Comparison of ENCODE assay signal across 10 cellular contexts in genomic region chr22:35480627-35481565, GRCh38. TPM values are rescaled to one million over a fixed set of nuclear protein-coding genes. Genes with fewer than 3 reads are reported as not detected.
DNase-seq lines count a peak whose midpoint lies in the region; ATAC-seq and TF ChIP-seq lines count a peak whose summit lies in the region.
"Had no signal": no experiment of that assay in that cellular context is flagged by ENCODE, and none has a peak within 500 bp of the region (broad histone marks: within the 10 kb centered on the region; RNA-seq: fewer than 3 reads in every experiment).

No MANE protein-coding gene starts in this region.

- no peak overlapping the region for H3K4me3 Mint-ChIP-seq in CD4-positive, alpha-beta memory T cell
- H3K4me3 Mint-ChIP-seq: activated T-helper 1 cell treated with anti-CD3 and anti-CD28 coated beads, Interleukin-12 subunit alpha, Interleukin-12 subunit beta, Interleukin-2, Interleukin-4 antibody, amounts not matched to agents 30 ng/mL and 10 ng/mL and 1 ng/mL, durations not matched to agents 14 hours and 24 hours and 36 hours had no signal

- no peaks in the 10 kb centered on the region for H3K27me3 ChIP-seq in PC-3 (ENCODE audit: low read length)
- no peaks in the 10 kb centered on the region for H3K27me3 ChIP-seq in gastroesophageal sphincter
- no peaks in the 10 kb centered on the region for H3K27me3 ChIP-seq in gastrocnemius medialis
- no peaks in the 10 kb centered on the region for H3K27me3 ChIP-seq in CD4-positive, alpha-beta memory T cell (ENCODE audit: insufficient read depth, low read length)
- no peaks in the 10 kb centered on the region for H3K27me3 ChIP-seq in ovary
- H3K27me3 ChIP-seq: dorsolateral prefrontal cortex had no signal

- H3F3A ChIP-seq in PC-3 (ENCODE audit: low read length, unreplicated experiment), result no peaks in the 10 kb centered on the region

- H3K27ac Mint-ChIP-seq in CD4-positive, alpha-beta memory T cell, result no peak overlapping the region
- H3K27ac Mint-ChIP-seq: activated T-helper 1 cell treated with anti-CD3 and anti-CD28 coated beads, Interleukin-12 subunit alpha, Interleukin-12 subunit beta, Interleukin-2, Interleukin-4 antibody, amounts not matched to agents 30 ng/mL and 10 ng/mL and 1 ng/mL, durations not matched to agents 14 hours and 24 hours and 36 hours had no signal

- H3K9ac ChIP-seq in PC-3 (ENCODE audit: low read length), result no peak overlapping the region

- no peak for TF ChIP-seq EP300 in gastroesophageal sphincter (IDR thresholded peaks at IDR 0.05)
- no peak for TF ChIP-seq EP300 in ovary (IDR thresholded peaks at IDR 0.05)

- peak overlapping the region; percentile 54 for H3K27ac ChIP-seq in PC-3 (ENCODE audit: low read length)
- peak overlapping the region; percentile 3 to 74 (median 72) for H3K27ac ChIP-seq in gastroesophageal sphincter
- peak overlapping the region; percentile 48 to 69 (median 61) for H3K27ac ChIP-seq in gastrocnemius medialis
- H3K27ac ChIP-seq in CD4-positive, alpha-beta memory T cell (ENCODE audit: low read depth, low read length), result no peak overlapping the region
- no peak overlapping the region for H3K27ac ChIP-seq in ovary

- ATAC-seq in PC-3, result no peak; the same call in 1 of the 2 replicates
- peak; percentile 9 for ATAC-seq in gastroesophageal sphincter
- peak; percentile 5 to 35 for ATAC-seq in gastrocnemius medialis
- ATAC-seq in GM19452 (IDR thresholded peaks at IDR 0.05; ENCODE audit: unreplicated experiment), result no peak

- no peak overlapping the region for H2AFZ ChIP-seq in PC-3 (ENCODE audit: low read length)

- in situ Hi-C loops in gastrocnemius medialis (cut with MboI; ENCODE audit: low sequenced_read_pairs in 4 of 4), result no loop called here

- H3K9me3 Mint-ChIP-seq in CD4-positive, alpha-beta memory T cell, result peaks cover 0 to 4% (median 0%) of the 10 kb centered on the region in 8 donors
- H3K9me3 Mint-ChIP-seq: activated T-helper 1 cell treated with anti-CD3 and anti-CD28 coated beads, Interleukin-12 subunit alpha, Interleukin-12 subunit beta, Interleukin-2, Interleukin-4 antibody, amounts not matched to agents 30 ng/mL and 10 ng/mL and 1 ng/mL, durations not matched to agents 14 hours and 24 hours and 36 hours had no signal

- DNase-seq in CMK (ENCODE audit: low read depth) (peak; percentile 18), PC-3 (peak; percentile 37), gastrocnemius medialis (no peak), GM19238 (ENCODE audit: insufficient read length, low spot score) (no peak), ovary (no peak)
- no peak for DNase-seq in CD4-positive, alpha-beta memory T cell

- POLR2A ChIA-PET in PC-3 (lab: Charles Lee; ENCODE audit: unreplicated experiment), result no interaction called here
- POLR2A ChIA-PET in CD4-positive, alpha-beta memory T cell (lab: Charles Lee; ENCODE audit: partially characterized antibody), result no interaction called here

- intact Hi-C loops in PC-3 (cut with micrococcal nuclease) (no loop called here), gastrocnemius medialis (cut with DNase I; ENCODE audit: low total_unique reads) (no loop called here), ovary (cut with DNase I) (no loop called here)
- intact Hi-C loops in CD4-positive, alpha-beta memory T cell (cut with micrococcal nuclease), result no loop called here

- TF ChIP-seq CTCF in PC-3 (conservative IDR thresholded peaks at IDR 0.05; ENCODE audit: low read depth, low read length) (no peak), gastroesophageal sphincter (IDR thresholded peaks at IDR 0.05) (peak in 2 of 4 experiments; percentile 10 to 30), gastrocnemius medialis (IDR thresholded peaks at IDR 0.05 in 4 of 5, conservative IDR thresholded peaks at IDR 0.05 in 1 of 5) (no peak), ovary (IDR thresholded peaks at IDR 0.05) (no peak)

- no TSS peak for BruUV-seq in PC-3 (replicated peaks; lab: Mats Ljungman, UMichigan)

- H3K79me2 ChIP-seq in PC-3 (ENCODE audit: low read length), result no peaks in the 10 kb centered on the region

- WGBS in gastroesophageal sphincter (ENCODE audit: low coverage in 1 of 2), 2 donors, result 69 to 70% methylated on average over 6 to 12 of the region's 22 CpGs
- WGBS in ovary, 3 donors, result 57 to 63% (median 63%) methylated on average over 22 of the region's 22 CpGs

- TF ChIP-seq POLR2A in gastroesophageal sphincter (IDR thresholded peaks at IDR 0.05) (no peak), gastrocnemius medialis (IDR thresholded peaks at IDR 0.05) (no peak), ovary (IDR thresholded peaks at IDR 0.05) (no peak)

- no peaks in the 10 kb centered on the region for H3K9me2 ChIP-seq in PC-3 (replicated peaks; ENCODE audit: low read length)

- H3K4me1 ChIP-seq in PC-3 (ENCODE audit: insufficient read depth, low read length) (peaks cover 36% of the 10 kb centered on the region), gastroesophageal sphincter (peaks cover 3 to 47% (median 21%) of the 10 kb centered on the region in 3 donors), gastrocnemius medialis (peaks cover 17 to 28% of the 10 kb centered on the region in 2 donors), ovary (ENCODE audit: insufficient read depth) (peaks cover 8% of the 10 kb centered on the region)
- H3K4me1 ChIP-seq in CD4-positive, alpha-beta memory T cell (ENCODE audit: insufficient read depth, low read length), result no peaks in the 10 kb centered on the region

- H3K36me3 ChIP-seq in PC-3 (ENCODE audit: low read depth, low read length) (no peaks in the 10 kb centered on the region), gastroesophageal sphincter (no peaks in the 10 kb centered on the region), gastrocnemius medialis (no peaks in the 10 kb centered on the region), ovary (no peaks in the 10 kb centered on the region)
- no peaks in the 10 kb centered on the region for H3K36me3 ChIP-seq in CD4-positive, alpha-beta memory T cell (ENCODE audit: insufficient read depth, low read length)

- H3K4me1 Mint-ChIP-seq in CD4-positive, alpha-beta memory T cell, result peaks cover 0 to 4% (median 3%) of the 10 kb centered on the region in 4 donors

- no peaks in the 10 kb centered on the region for H4K20me1 ChIP-seq in PC-3 (ENCODE audit: low read length)

- H3K9me3 ChIP-seq in PC-3 (ENCODE audit: low read length) (no peaks in the 10 kb centered on the region), gastroesophageal sphincter (no peaks in the 10 kb centered on the region), gastrocnemius medialis (no peaks in the 10 kb centered on the region), ovary (no peaks in the 10 kb centered on the region)
- no peaks in the 10 kb centered on the region for H3K9me3 ChIP-seq in CD4-positive, alpha-beta memory T cell (ENCODE audit: control insufficient read depth in 1 of 2, low read length in 2 of 2)

- H3K4me3 ChIP-seq in PC-3 (ENCODE audit: low read length), result no peak overlapping the region
- H3K4me3 ChIP-seq in gastroesophageal sphincter, result no peak overlapping the region
- peak overlapping the region in 1 of 4 donors; percentile 21 for H3K4me3 ChIP-seq in gastrocnemius medialis
- no peak overlapping the region for H3K4me3 ChIP-seq in CD4-positive, alpha-beta memory T cell (ENCODE audit: low read length in 2 of 2)
- no peak overlapping the region for H3K4me3 ChIP-seq in ovary

- peaks cover 33 to 35% of the 10 kb centered on the region in 2 donors for H3K27me3 Mint-ChIP-seq in CD4-positive, alpha-beta memory T cell

- no peaks in the 10 kb centered on the region for H3K36me3 Mint-ChIP-seq in CD4-positive, alpha-beta memory T cell

- H3K4me2 ChIP-seq in PC-3 (ENCODE audit: low read length), result 0 out of 2 replicates have a peak overlapping the region, but pooled peaks have one; percentile 26

- CTCF ChIA-PET in PC-3 (lab: Charles Lee), result no interaction called here
- CTCF ChIA-PET in CD4-positive, alpha-beta memory T cell (lab: Charles Lee; ENCODE audit: partially characterized antibody), result no interaction called here

RNA-seq across cellular contexts. Expression of gene RASD2, which starts 59.7 kb away (rescaled TPM):
- 0.07 and 0.46 TPM in 2 replicates for total RNA-seq in PC-3 (2014; rRNA removed)
- 10 to 100 TPM in 2 of 4 donors, 1 to 10 TPM in 2; 4.7 to 45.9 (median 16.0) TPM for total RNA-seq in gastroesophageal sphincter
- 1 to 10 TPM; 1.8 to 5.4 (median 1.9) TPM for total RNA-seq in gastrocnemius medialis
- not detected for total RNA-seq in CD4-positive, alpha-beta memory T cell
- polyA plus RNA-seq in CD4-positive, alpha-beta memory T cell, result under 1 TPM in 1 of 2 donors, not detected in 1; 0.13 TPM
- 1 to 10 TPM in 5 of 7 donors, under 1 TPM in 2; 0.24 to 4.4 (median 2.8) TPM for total RNA-seq in ovary
- 1 to 10 TPM in 1 of 2 donors, under 1 TPM in 1; 0.75 to 1.3 TPM for polyA plus RNA-seq in ovary
- total RNA-seq: activated T-helper 1 cell treated with anti-CD3 and anti-CD28 coated beads, Interleukin-12 subunit alpha, Interleukin-12 subunit beta, Interleukin-2, Interleukin-4 antibody, amounts not matched to agents 30 ng/mL and 10 ng/mL and 1 ng/mL, durations not matched to agents 14 hours and 24 hours and 36 hours had no signal

Comparison
In these comparisons a context has a peak if more than half of its experiments do, and no peak if none do; other contexts are left out.
1. DNase-seq: peak in CMK (single experiment) and PC-3 (single experiment); none in gastrocnemius medialis (0 of 2), CD4-positive, alpha-beta memory T cell (0 of 5), GM19238 (single experiment) and ovary (0 of 5).
2. ATAC-seq: peak in gastroesophageal sphincter (single experiment) and gastrocnemius medialis (2 of 2); none in PC-3 (single experiment) and GM19452 (single experiment).
3. H3K27ac ChIP-seq: peak in PC-3 (single experiment), gastroesophageal sphincter (4 of 4) and gastrocnemius medialis (4 of 4); none in CD4-positive, alpha-beta memory T cell (single experiment) and ovary (0 of 2).